ENCODE assay signal across 12 cellular contexts in genomic region chr3:42033741-42034140, GRCh38. TPM values are rescaled to one million over a fixed set of nuclear protein-coding genes. Genes with fewer than 3 reads are reported as not detected.
A peak's percentile ranks its signal among the peaks of the same experiment; 100 is the strongest.
DNase-seq lines count a peak whose midpoint lies in the region; ATAC-seq, FAIRE-seq and TF ChIP-seq lines count a peak whose summit lies in the region.
"Had no signal": no experiment of that assay in that cellular context is flagged by ENCODE, and none has a peak within 500 bp of the region (broad histone marks: within the 10 kb centered on the region; RNA-seq: fewer than 3 reads in every experiment).

No MANE protein-coding gene starts in this region.

- FAIRE-seq in frontal cortex (lab: Jason Lieb, UNC) = no peak

- H3K4me3 ChIP-seq in mesodermal cell (ENCODE audit: extremely low read depth, insufficient read depth, low read length, poor library complexity, severe bottlenecking) (no peak overlapping the region), tibial artery (no peak overlapping the region)
- H3K4me3 ChIP-seq: SJSA1 had no signal

- peaks cover 6% of the 10 kb centered on the region for H3K4me1 Mint-ChIP-seq in activated CD8-positive, alpha-beta memory T cell treated with anti-CD3 and anti-CD28 coated beads, Interleukin-2, amount 10 ng/mL, durations not matched to agents 7 days and 5 days

- CTCF ChIA-PET in activated CD8-positive, alpha-beta memory T cell treated with anti-CD3 and anti-CD28 coated beads, Interleukin-2, amount 10 ng/mL, durations not matched to agents 7 days and 5 days (lab: Charles Lee) = no interaction called here

- peak; percentile 24 for DNase-seq in activated CD8-positive, alpha-beta memory T cell treated with anti-CD3 and anti-CD28 coated beads for 24 hours
- no peak for DNase-seq in activated CD8-positive, alpha-beta memory T cell treated with anti-CD3 and anti-CD28 coated beads, Interleukin-2, amount 10 ng/mL, durations not matched to agents 7 days and 5 days
- DNase-seq in caudate nucleus (lab: John Stamatoyannopoulos, UW) (no peak), tibial artery (peak in 1 of 2 donors; percentile 31), frontal cortex (ENCODE audit: low spot score in 2 of 2) (no peak), SKM-1 treated with dmso at 0.1 percent for 144 hours (lab: John Stamatoyannopoulos, UW; ENCODE audit: unreplicated experiment) (no peak), NCI-H82 (lab: John Stamatoyannopoulos, UW) (no peak)
- DNase-seq: activated effector memory CD4-positive, alpha-beta T cell treated with anti-CD3 and anti-CD28 coated beads, Interleukin-2, amount 50 U/mL, for 16 hours; dermis blood vessel endothelial cell; natural killer cell had no signal

- peaks cover 11% of the 10 kb centered on the region for H3K36me3 Mint-ChIP-seq in activated CD8-positive, alpha-beta memory T cell treated with anti-CD3 and anti-CD28 coated beads, Interleukin-2, amount 10 ng/mL, durations not matched to agents 7 days and 5 days
- H3K36me3 Mint-ChIP-seq: natural killer cell had no signal

- TF ChIP-seq CTCF in tibial artery (IDR thresholded peaks at IDR 0.05) = no peak

- H3K4me3 Mint-ChIP-seq in activated CD8-positive, alpha-beta memory T cell treated with anti-CD3 and anti-CD28 coated beads, Interleukin-2, amount 10 ng/mL, durations not matched to agents 7 days and 5 days = no peak overlapping the region
- H3K4me3 Mint-ChIP-seq: natural killer cell had no signal

- no peak for ATAC-seq in activated CD8-positive, alpha-beta memory T cell treated with anti-CD3 and anti-CD28 coated beads, Interleukin-2, amount 10 ng/mL, durations not matched to agents 7 days and 5 days
- ATAC-seq: natural killer cell had no signal

- H3K9me3 ChIP-seq in mesodermal cell (ENCODE audit: control insufficient read depth, low read length) (no peaks in the 10 kb centered on the region), tibial artery (no peaks in the 10 kb centered on the region)
- H3K9me3 ChIP-seq: SJSA1 had no signal

- H3K27me3 ChIP-seq in tibial artery = no peaks in the 10 kb centered on the region
- H3K27me3 ChIP-seq: SJSA1 had no signal

- intact Hi-C loops in tibial artery (cut with DNase I; ENCODE audit: low total_unique reads) = no loop called here

- H3K27me3 Mint-ChIP-seq in activated CD8-positive, alpha-beta memory T cell treated with anti-CD3 and anti-CD28 coated beads, Interleukin-2, amount 10 ng/mL, durations not matched to agents 7 days and 5 days = no peaks in the 10 kb centered on the region

- WGBS in mesodermal cell (ENCODE audit: insufficient coverage in 2 of 2), 2 experiments = 89 to 100% methylated on average over 1 of the region's 2 CpGs

- H3K4me1 ChIP-seq in mesodermal cell (ENCODE audit: control insufficient read depth, insufficient read depth, low read length, poor library complexity, severe bottlenecking) = peaks cover 50% of the 10 kb centered on the region
- peaks cover 0 to 68% (median 49%) of the 10 kb centered on the region in 4 donors for H3K4me1 ChIP-seq in tibial artery

- H3K27ac ChIP-seq in caudate nucleus (ENCODE audit: low read depth, low read length) = peak overlapping the region; percentile 53
- H3K27ac ChIP-seq in mesodermal cell (ENCODE audit: low read depth, low read length, severe bottlenecking) = peak overlapping the region; percentile 78
- H3K27ac ChIP-seq in tibial artery = peak overlapping the region; percentile 73 to 76

- no peak overlapping the region for H3K27ac Mint-ChIP-seq in activated CD8-positive, alpha-beta memory T cell treated with anti-CD3 and anti-CD28 coated beads, Interleukin-2, amount 10 ng/mL, durations not matched to agents 7 days and 5 days

- no peaks in the 10 kb centered on the region for H3K36me3 ChIP-seq in mesodermal cell (ENCODE audit: control insufficient read depth, insufficient read depth, low read length)
- no peaks in the 10 kb centered on the region for H3K36me3 ChIP-seq in tibial artery
- H3K36me3 ChIP-seq: SJSA1 had no signal

- no peaks in the 10 kb centered on the region for H3K9me3 Mint-ChIP-seq in activated CD8-positive, alpha-beta memory T cell treated with anti-CD3 and anti-CD28 coated beads, Interleukin-2, amount 10 ng/mL, durations not matched to agents 7 days and 5 days (ENCODE audit: low read depth)
- H3K9me3 Mint-ChIP-seq: natural killer cell had no signal

RNA-seq across cellular contexts. Expression of gene TRAK1, which starts 57.4 kb away (rescaled TPM):
- 10 to 100 TPM; 27.3 to 31.1 TPM for total RNA-seq in activated CD8-positive, alpha-beta memory T cell treated with anti-CD3 and anti-CD28 coated beads, Interleukin-2, amount 10 ng/mL, durations not matched to agents 7 days and 5 days
- polyA plus RNA-seq in mesodermal cell (2013, experiment 1 of 2) = 33.3 TPM
- 26.3 TPM for polyA plus RNA-seq in mesodermal cell (2013, experiment 2 of 2)
- total RNA-seq in frontal cortex = 28.1 TPM
